8 cellular contexts compared by ENCODE assay signal in genomic region chr12:7060353-7060954, GRCh38. TPM values are rescaled to one million over a fixed set of nuclear protein-coding genes. Genes with fewer than 3 reads are reported as not detected.
A peak's percentile ranks its signal among the peaks of the same experiment; 100 is the strongest.
DNase-seq lines count a peak whose midpoint lies in the region; ATAC-seq, FAIRE-seq and TF ChIP-seq lines count a peak whose summit lies in the region.

TSS of gene C1S (plus strand) at chr12:7060718. CDS start at chr12:7061913, 1,195 bp downstream.

- POLR2A ChIA-PET in naive thymus-derived CD8-positive, alpha-beta T cell (lab: Charles Lee), result no interaction called here

- no peak within 1 kb of the TSS for H3K4me3 ChIP-seq in SJCRH30

- H3K9me3 ChIP-seq in SJCRH30 (replicated peaks), result no peaks in the 10 kb centered on the region

- DNase-seq in D721Med (ENCODE audit: insufficient read length, low spot score) (no peak), SJCRH30 (peak; percentile 10 to 32), foreskin keratinocyte (peak; percentile 85 to 89), occipital lobe (lab: John Stamatoyannopoulos, UW) (peak; percentile 19), NCI-H1436 (lab: John Stamatoyannopoulos, UW) (no peak)
- no peak for DNase-seq in naive thymus-derived CD8-positive, alpha-beta T cell
- no peak for DNase-seq in stimulated activated naive CD4-positive, alpha-beta T cell (lab: John Stamatoyannopoulos, UW)
- DNase-seq in activated CD4-positive, alpha-beta T cell treated with anti-CD3 and anti-CD28 coated beads for 4 hours, result no peak

- H3K4me3 Mint-ChIP-seq in naive thymus-derived CD8-positive, alpha-beta T cell, result no peak within 1 kb of the TSS

- no peak for FAIRE-seq in D721Med (lab: Jason Lieb, UNC)

- H3K4me1 ChIP-seq in SJCRH30, result no peaks in the 10 kb centered on the region
- no peaks in the 10 kb centered on the region for H3K4me1 ChIP-seq in foreskin keratinocyte

- H3K27ac ChIP-seq in SJCRH30 (no peak within 1 kb of the TSS), foreskin keratinocyte (peak within 1 kb of the TSS; percentile 45)

- H3K27ac Mint-ChIP-seq in naive thymus-derived CD8-positive, alpha-beta T cell, result no peak within 1 kb of the TSS

- H3K9me3 Mint-ChIP-seq in naive thymus-derived CD8-positive, alpha-beta T cell, result no peaks in the 10 kb centered on the region

- H3K4me1 Mint-ChIP-seq in naive thymus-derived CD8-positive, alpha-beta T cell, result no peaks in the 10 kb centered on the region

- peaks cover 6 to 29% (median 18%) of the 10 kb centered on the region in 5 donors for H3K27me3 Mint-ChIP-seq in naive thymus-derived CD8-positive, alpha-beta T cell

- TF ChIP-seq CTCF in D721Med (IDR thresholded peaks at IDR 0.05; ENCODE audit: insufficient read depth, missing control alignments), result peak; percentile 69
- peak; percentile 95 for TF ChIP-seq CTCF in foreskin keratinocyte (conservative IDR thresholded peaks at IDR 0.05)

- no peaks in the 10 kb centered on the region for H3K36me3 ChIP-seq in SJCRH30

- no peaks in the 10 kb centered on the region for H3K36me3 Mint-ChIP-seq in naive thymus-derived CD8-positive, alpha-beta T cell

- peak; percentile 93 for ATAC-seq in foreskin keratinocyte
- ATAC-seq in naive thymus-derived CD8-positive, alpha-beta T cell, result no peak

- H3K27me3 ChIP-seq in SJCRH30 (peaks cover 18% of the 10 kb centered on the region), foreskin keratinocyte (peaks cover 2% of the 10 kb centered on the region)

RNA-seq across cellular contexts. Expression of gene C1S, which starts in this region (rescaled TPM):
- total RNA-seq in SJCRH30 (2014; rRNA removed; shearing (Covaris generic)), result 0.61 TPM in 1 of 2 replicates, not detected in the other
- 1.3 and 1.9 TPM in 2 replicates for total RNA-seq in foreskin keratinocyte
- 0.97 and 1.0 TPM in 2 replicates for polyA plus RNA-seq in foreskin keratinocyte
- total RNA-seq in occipital lobe, result 10.8 TPM
- total RNA-seq in naive thymus-derived CD8-positive, alpha-beta T cell, result 1 to 10 TPM; 2.3 to 3.3 TPM
- polyA plus RNA-seq in naive thymus-derived CD8-positive, alpha-beta T cell, result under 1 TPM in 1 of 3 donors, not detected in 2; 0.15 TPM

Comparison
In these comparisons a context has a peak if more than half of its experiments do, and no peak if none do; other contexts are left out.
1. Peak in DNase-seq in SJCRH30; RNA of the gene not detected or under 1 TPM.
2. DNase-seq: peak in foreskin keratinocyte (2 of 2) and occipital lobe (single experiment); none in D721Med (single experiment), naive thymus-derived CD8-positive, alpha-beta T cell (0 of 10), NCI-H1436 (single experiment), stimulated activated naive CD4-positive, alpha-beta T cell (0 of 6) and activated CD4-positive, alpha-beta T cell treated with anti-CD3 and anti-CD28 coated beads for 4 hours (0 of 2).